ENCODE assay signal across 8 cellular contexts in genomic region chr2:179129574-179130238, GRCh38.
DNase-seq lines count a peak whose midpoint lies in the region; ATAC-seq and TF ChIP-seq lines count a peak whose summit lies in the region.

No MANE protein-coding gene starts in this region.

- TF ChIP-seq CTCF in LNCAP (IDR thresholded peaks at IDR 0.05) (peak; percentile 67), colonic mucosa (IDR thresholded peaks at IDR 0.05) (peak; percentile 58), nephron (IDR thresholded peaks at IDR 0.05; ENCODE audit: unreplicated experiment in 3 of 3) (peak; percentile 34 to 65 (median 51))

- no peaks in the 10 kb centered on the region for H3K27me3 Mint-ChIP-seq in activated naive CD4-positive, alpha-beta T cell treated with anti-CD3 and anti-CD28 coated beads for 36 hours (ENCODE audit: low read depth)
- H3K27me3 Mint-ChIP-seq in nephron (ENCODE audit: low read depth): no peaks in the 10 kb centered on the region
- H3K27me3 Mint-ChIP-seq in activated T-helper 1 cell treated with anti-CD3 and anti-CD28 coated beads, Interleukin-12 subunit alpha, Interleukin-12 subunit beta, Interleukin-2, Interleukin-4 antibody, amounts not matched to agents 30 ng/mL and 10 ng/mL and 1 ng/mL, durations not matched to agents 14 hours and 24 hours and 36 hours (ENCODE audit: insufficient read depth): no peaks in the 10 kb centered on the region

- H3K27ac Mint-ChIP-seq in activated naive CD4-positive, alpha-beta T cell treated with anti-CD3 and anti-CD28 coated beads for 36 hours: no peak overlapping the region
- no peak overlapping the region for H3K27ac Mint-ChIP-seq in nephron
- H3K27ac Mint-ChIP-seq in activated T-helper 1 cell treated with anti-CD3 and anti-CD28 coated beads, Interleukin-12 subunit alpha, Interleukin-12 subunit beta, Interleukin-2, Interleukin-4 antibody, amounts not matched to agents 30 ng/mL and 10 ng/mL and 1 ng/mL, durations not matched to agents 14 hours and 24 hours and 36 hours: no peak overlapping the region

- no peak overlapping the region for H3K9ac ChIP-seq in colonic mucosa (ENCODE audit: low read depth in 2 of 2, low read length in 2 of 2)

- intact Hi-C loops in activated naive CD4-positive, alpha-beta T cell treated with anti-CD3 and anti-CD28 coated beads for 36 hours (cut with micrococcal nuclease): loop anchor here (1.0 to 2.0 kb wide), 7 partner anchors 109 to 368 kb away; no protein-coding TSS in a partner anchor
- intact Hi-C loops in colonic mucosa (cut with DNase I): loop anchor here (5.0 to 10.0 kb wide), 2 partner anchors 215 to 237 kb away; no protein-coding TSS in a partner anchor
- intact Hi-C loops in posterior vena cava (cut with DNase I): no loop called here
- intact Hi-C loops in activated T-helper 1 cell treated with anti-CD3 and anti-CD28 coated beads, Interleukin-12 subunit alpha, Interleukin-12 subunit beta, Interleukin-2, Interleukin-4 antibody, amounts not matched to agents 30 ng/mL and 10 ng/mL and 1 ng/mL, durations not matched to agents 14 hours and 24 hours and 36 hours (cut with micrococcal nuclease): loop anchor here (1.0 to 5.0 kb wide), 5 partner anchors 97 to 368 kb away; no protein-coding TSS in a partner anchor

- no peak overlapping the region for H3K4me3 Mint-ChIP-seq in activated naive CD4-positive, alpha-beta T cell treated with anti-CD3 and anti-CD28 coated beads for 36 hours
- H3K4me3 Mint-ChIP-seq in nephron: no peak overlapping the region
- no peak overlapping the region for H3K4me3 Mint-ChIP-seq in activated T-helper 1 cell treated with anti-CD3 and anti-CD28 coated beads, Interleukin-12 subunit alpha, Interleukin-12 subunit beta, Interleukin-2, Interleukin-4 antibody, amounts not matched to agents 30 ng/mL and 10 ng/mL and 1 ng/mL, durations not matched to agents 14 hours and 24 hours and 36 hours

- no peaks in the 10 kb centered on the region for H3K9me3 Mint-ChIP-seq in activated naive CD4-positive, alpha-beta T cell treated with anti-CD3 and anti-CD28 coated beads for 36 hours
- H3K9me3 Mint-ChIP-seq in nephron: no peaks in the 10 kb centered on the region
- no peaks in the 10 kb centered on the region for H3K9me3 Mint-ChIP-seq in activated T-helper 1 cell treated with anti-CD3 and anti-CD28 coated beads, Interleukin-12 subunit alpha, Interleukin-12 subunit beta, Interleukin-2, Interleukin-4 antibody, amounts not matched to agents 30 ng/mL and 10 ng/mL and 1 ng/mL, durations not matched to agents 14 hours and 24 hours and 36 hours

- H3K27me3 ChIP-seq in colonic mucosa: no peaks in the 10 kb centered on the region

- no peak overlapping the region for H3K4me3 ChIP-seq in colonic mucosa

- CTCF ChIA-PET in activated naive CD4-positive, alpha-beta T cell treated with anti-CD3 and anti-CD28 coated beads for 36 hours (lab: Charles Lee): interaction anchor here (0.6 to 2.3 kb wide), 47 partner anchors 8 to 1016 kb away, joined by 3 to 34 read pairs (median 4); partner anchors contain the start of gene CCDC141

- H3K4me1 ChIP-seq in colonic mucosa: no peaks in the 10 kb centered on the region

- H3K36me3 ChIP-seq in colonic mucosa: no peaks in the 10 kb centered on the region

- no peak for ATAC-seq in GM21737 (IDR thresholded peaks at IDR 0.05; ENCODE audit: unreplicated experiment)

- peak; percentile 35 for DNase-seq in activated naive CD4-positive, alpha-beta T cell treated with anti-CD3 and anti-CD28 coated beads for 36 hours
- no peak for DNase-seq in activated naive CD4-positive, alpha-beta T cell treated with Interleukin-2 at 50 U/mL for 16 hours
- DNase-seq in colonic mucosa (no peak), posterior vena cava (ENCODE audit: low spot score) (no peak)
- no peak for DNase-seq in activated T-helper 1 cell treated with anti-CD3 and anti-CD28 coated beads, Interleukin-12 subunit alpha, Interleukin-12 subunit beta, Interleukin-2, Interleukin-4 antibody, amounts not matched to agents 30 ng/mL and 10 ng/mL and 1 ng/mL, durations not matched to agents 14 hours and 24 hours and 36 hours (ENCODE audit: low spot score)

- no peaks in the 10 kb centered on the region for H3K9me3 ChIP-seq in colonic mucosa

- H3K4me1 Mint-ChIP-seq in activated naive CD4-positive, alpha-beta T cell treated with anti-CD3 and anti-CD28 coated beads for 36 hours (ENCODE audit: low read depth): no peaks in the 10 kb centered on the region
- no peaks in the 10 kb centered on the region for H3K4me1 Mint-ChIP-seq in nephron
- no peaks in the 10 kb centered on the region for H3K4me1 Mint-ChIP-seq in activated T-helper 1 cell treated with anti-CD3 and anti-CD28 coated beads, Interleukin-12 subunit alpha, Interleukin-12 subunit beta, Interleukin-2, Interleukin-4 antibody, amounts not matched to agents 30 ng/mL and 10 ng/mL and 1 ng/mL, durations not matched to agents 14 hours and 24 hours and 36 hours (ENCODE audit: low read depth)

- no peak overlapping the region for H3K27ac ChIP-seq in colonic mucosa

- no peaks in the 10 kb centered on the region for H3K36me3 Mint-ChIP-seq in activated naive CD4-positive, alpha-beta T cell treated with anti-CD3 and anti-CD28 coated beads for 36 hours (ENCODE audit: low read depth)
- H3K36me3 Mint-ChIP-seq in nephron (ENCODE audit: low read depth): no peaks in the 10 kb centered on the region
- H3K36me3 Mint-ChIP-seq in activated T-helper 1 cell treated with anti-CD3 and anti-CD28 coated beads, Interleukin-12 subunit alpha, Interleukin-12 subunit beta, Interleukin-2, Interleukin-4 antibody, amounts not matched to agents 30 ng/mL and 10 ng/mL and 1 ng/mL, durations not matched to agents 14 hours and 24 hours and 36 hours (ENCODE audit: low read depth): no peaks in the 10 kb centered on the region

Comparison
In these comparisons a context has a peak if more than half of its experiments do, and no peak if none do; other contexts are left out.
1. intact Hi-C loops: an anchor here in activated naive CD4-positive, alpha-beta T cell treated with anti-CD3 and anti-CD28 coated beads for 36 hours (1.0 to 2.0 kb wide), colonic mucosa (5.0 to 10.0 kb wide) and activated T-helper 1 cell treated with anti-CD3 and anti-CD28 coated beads, Interleukin-12 subunit alpha, Interleukin-12 subunit beta, Interleukin-2, Interleukin-4 antibody, amounts not matched to agents 30 ng/mL and 10 ng/mL and 1 ng/mL, durations not matched to agents 14 hours and 24 hours and 36 hours (1.0 to 5.0 kb wide); none called in posterior vena cava.